Comparison of ENCODE assay signal across 19 cellular contexts in the genomic region with DNA sequence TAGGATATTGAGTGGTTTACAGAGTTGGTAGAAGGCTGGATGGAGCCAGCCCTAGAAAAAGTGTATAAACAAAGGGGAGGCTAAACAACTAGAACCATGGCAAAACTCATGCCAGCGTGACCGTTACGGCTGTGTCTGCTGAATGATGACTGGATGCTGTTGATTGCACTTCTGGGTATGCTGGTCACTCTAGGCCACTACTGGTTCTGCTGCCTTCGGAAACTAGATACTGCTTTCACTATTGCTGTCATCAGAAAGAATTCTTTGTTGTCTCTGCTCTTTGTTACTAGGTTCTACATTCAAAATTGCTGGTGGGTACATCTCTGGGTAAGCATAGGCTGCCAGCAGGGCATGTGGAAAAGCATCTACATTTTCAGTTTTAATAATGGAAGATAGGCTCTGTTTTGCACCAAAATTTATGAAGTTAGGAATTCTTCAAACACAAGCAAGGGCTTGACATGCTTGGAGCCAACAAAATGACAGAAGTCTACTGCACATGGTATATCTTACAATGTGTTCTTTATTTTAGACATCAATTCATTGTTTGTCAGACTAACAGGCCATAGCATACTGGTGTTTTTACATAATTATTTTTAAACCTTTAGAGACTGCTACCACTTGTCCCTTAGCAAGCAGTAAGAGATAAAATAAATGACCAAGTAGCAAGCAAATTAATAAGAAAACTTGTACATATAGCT. TPM values are rescaled to one million over a fixed set of nuclear protein-coding genes. Genes with fewer than 3 reads are reported as not detected.
DNase-seq lines count a peak whose midpoint lies in the region; ATAC-seq and TF ChIP-seq lines count a peak whose summit lies in the region.
"Had no signal": no experiment of that assay in that cellular context is flagged by ENCODE, and none has a peak within 500 bp of the region (broad histone marks: within the 10 kb centered on the region; RNA-seq: fewer than 3 reads in every experiment).

No MANE protein-coding gene starts in this region.

- intact Hi-C loops in natural killer cell (cut with micrococcal nuclease), result no loop called here

- H3K27me3 Mint-ChIP-seq in natural killer cell treated with Interleukin-12 subunit alpha and Interleukin-12 subunit beta and Interleukin-15 and Interleukin-18, amount 100 ng/mL, for 72 hours, result no peaks in the 10 kb centered on the region
- H3K27me3 Mint-ChIP-seq in natural killer cell (ENCODE audit: low read depth in 2 of 2) (no peaks in the 10 kb centered on the region), type B pancreatic cell (no peaks in the 10 kb centered on the region)
- H3K27me3 Mint-ChIP-seq: activated CD4-positive, alpha-beta memory T cell treated with anti-CD3 and anti-CD28 coated beads, Interleukin-2, amount 10 ng/mL, durations not matched to agents 7 days and 5 days; brain; dendritic cell treated with granulocyte-macrophage colony-stimulating factor and Interleukin-4, amounts not matched to agents 40 ng/mL and 50 ng/mL, for 4 days; T-helper 17 cell had no signal

- peak overlapping the region; percentile 89 to 93 for H3K27ac Mint-ChIP-seq in natural killer cell treated with Interleukin-12 subunit alpha and Interleukin-12 subunit beta and Interleukin-15 and Interleukin-18, amount 100 ng/mL, for 72 hours
- H3K27ac Mint-ChIP-seq in natural killer cell, result no peak overlapping the region
- peak overlapping the region; percentile 8 for H3K27ac Mint-ChIP-seq in type B pancreatic cell
- H3K27ac Mint-ChIP-seq: activated CD4-positive, alpha-beta memory T cell treated with anti-CD3 and anti-CD28 coated beads, Interleukin-2, amount 10 ng/mL, durations not matched to agents 7 days and 5 days; activated naive CD4-positive, alpha-beta T cell treated with anti-CD3 and anti-CD28 coated beads, Interleukin-2, amount 50 U/mL, for 72 hours; activated T-cell treated with anti-CD3 and anti-CD28 coated beads, Interleukin-2, amount 50 U/mL, for 72 hours; dendritic cell treated with granulocyte-macrophage colony-stimulating factor and Interleukin-4, amounts not matched to agents 40 ng/mL and 50 ng/mL, for 4 days; H9 had no signal

- no peak for DNase-seq in natural killer cell treated with Interleukin-12 subunit alpha and Interleukin-12 subunit beta and Interleukin-15 and Interleukin-18, amount 100 ng/mL, for 72 hours (ENCODE audit: low spot score)
- DNase-seq in natural killer cell (no peak), amygdala (lab: John Stamatoyannopoulos, UW) (peak in 29 of 56 donors; percentile 1 to 59 (median 28)), left kidney (ENCODE audit: low read depth, low spot score) (peak; percentile 55), type B pancreatic cell (ENCODE audit: extremely low spot score, unreplicated experiment) (no peak), COLO668 (lab: John Stamatoyannopoulos, UW; ENCODE audit: unreplicated experiment) (no peak), SIG-M5 (lab: John Stamatoyannopoulos, UW) (no peak)
- DNase-seq in activated CD4-positive, alpha-beta T cell treated with anti-CD3 and anti-CD28 coated beads, Interleukin-2, amount 50 U/mL, for 1 hour, result no peak
- DNase-seq: activated CD4-positive, alpha-beta memory T cell treated with anti-CD3 and anti-CD28 coated beads, Interleukin-2, amount 10 ng/mL, durations not matched to agents 7 days and 5 days; activated T-cell treated with anti-CD3 and anti-CD28 coated beads, Interleukin-2, amount 50 U/mL, for 72 hours; DMS79; H9; NCI-H748 treated with DMSO at 0.1 percent for 48 hours; T-helper 17 cell; tibial artery had no signal

- H3K36me3 Mint-ChIP-seq in natural killer cell treated with Interleukin-12 subunit alpha and Interleukin-12 subunit beta and Interleukin-15 and Interleukin-18, amount 100 ng/mL, for 72 hours, result peaks cover 9% of the 10 kb centered on the region
- H3K36me3 Mint-ChIP-seq in natural killer cell (no peaks in the 10 kb centered on the region), type B pancreatic cell (peaks cover 23% of the 10 kb centered on the region)

- TF ChIP-seq CTCF in natural killer cell (IDR thresholded peaks at IDR 0.05) (no peak), type B pancreatic cell (conservative IDR thresholded peaks at IDR 0.05) (no peak)

- H3K9me3 Mint-ChIP-seq in natural killer cell treated with Interleukin-12 subunit alpha and Interleukin-12 subunit beta and Interleukin-15 and Interleukin-18, amount 100 ng/mL, for 72 hours, result no peaks in the 10 kb centered on the region
- H3K9me3 Mint-ChIP-seq in natural killer cell, result no peaks in the 10 kb centered on the region
- peaks cover 3% of the 10 kb centered on the region for H3K9me3 Mint-ChIP-seq in type B pancreatic cell
- H3K9me3 Mint-ChIP-seq: activated CD4-positive, alpha-beta memory T cell treated with anti-CD3 and anti-CD28 coated beads, Interleukin-2, amount 10 ng/mL, durations not matched to agents 7 days and 5 days; activated naive CD4-positive, alpha-beta T cell treated with anti-CD3 and anti-CD28 coated beads, Interleukin-2, amount 50 U/mL, for 72 hours; activated T-cell treated with anti-CD3 and anti-CD28 coated beads, Interleukin-2, amount 50 U/mL, for 72 hours; brain; dendritic cell treated with granulocyte-macrophage colony-stimulating factor and Interleukin-4, amounts not matched to agents 40 ng/mL and 50 ng/mL, for 4 days; H9 had no signal

- peaks cover 51 to 52% of the 10 kb centered on the region in 2 donors for H3K4me1 Mint-ChIP-seq in natural killer cell treated with Interleukin-12 subunit alpha and Interleukin-12 subunit beta and Interleukin-15 and Interleukin-18, amount 100 ng/mL, for 72 hours (ENCODE audit: low read depth in 2 of 2)
- H3K4me1 Mint-ChIP-seq in natural killer cell, result peaks cover 54% of the 10 kb centered on the region in 2 donors
- H3K4me1 Mint-ChIP-seq in type B pancreatic cell (ENCODE audit: unreplicated experiment), result peaks cover 6% of the 10 kb centered on the region
- H3K4me1 Mint-ChIP-seq: CD14-positive monocyte, H9 had no signal

- H3K4me3 Mint-ChIP-seq in natural killer cell treated with Interleukin-12 subunit alpha and Interleukin-12 subunit beta and Interleukin-15 and Interleukin-18, amount 100 ng/mL, for 72 hours, result peak overlapping the region; percentile 35
- no peak overlapping the region for H3K4me3 Mint-ChIP-seq in natural killer cell
- no peak overlapping the region for H3K4me3 Mint-ChIP-seq in type B pancreatic cell
- H3K4me3 Mint-ChIP-seq: activated CD4-positive, alpha-beta memory T cell treated with anti-CD3 and anti-CD28 coated beads, Interleukin-2, amount 10 ng/mL, durations not matched to agents 7 days and 5 days; activated T-cell treated with anti-CD3 and anti-CD28 coated beads, Interleukin-2, amount 50 U/mL, for 72 hours; CD14-positive monocyte; dendritic cell treated with granulocyte-macrophage colony-stimulating factor and Interleukin-4, amounts not matched to agents 40 ng/mL and 50 ng/mL, for 4 days; H9; T-helper 17 cell had no signal

- peak; percentile 58 to 72 for ATAC-seq in natural killer cell treated with Interleukin-12 subunit alpha and Interleukin-12 subunit beta and Interleukin-15 and Interleukin-18, amount 100 ng/mL, for 72 hours
- ATAC-seq in natural killer cell, result no peak
- ATAC-seq: activated naive CD4-positive, alpha-beta T cell treated with anti-CD3 and anti-CD28 coated beads, Interleukin-2, amount 50 U/mL, for 72 hours; activated T-cell treated with anti-CD3 and anti-CD28 coated beads, Interleukin-2, amount 50 U/mL, for 72 hours; T-helper 17 cell had no signal

RNA-seq across cellular contexts. Expression of gene MON2, which starts 15.4 kb away (rescaled TPM):
- total RNA-seq in natural killer cell treated with Interleukin-12 subunit alpha and Interleukin-12 subunit beta and Interleukin-15 and Interleukin-18, amount 100 ng/mL, for 72 hours, result 10 to 100 TPM; 80.1 to 89.9 TPM
- total RNA-seq in natural killer cell (100 to 1,000 TPM in 1 of 3 donors, 10 to 100 TPM in 2; 80.0 to 100 (median 86.7) TPM), type B pancreatic cell (ENCODE audit: low replicate concordance) (44.2 and 47.4 TPM in 2 replicates)

Comparison
In these comparisons a context has a peak if more than half of its experiments do, and no peak if none do; other contexts are left out.
1. ATAC-seq: peak in natural killer cell treated with Interleukin-12 subunit alpha and Interleukin-12 subunit beta and Interleukin-15 and Interleukin-18, amount 100 ng/mL, for 72 hours (2 of 2); none in natural killer cell (0 of 3).
2. H3K27ac Mint-ChIP-seq: peak in natural killer cell treated with Interleukin-12 subunit alpha and Interleukin-12 subunit beta and Interleukin-15 and Interleukin-18, amount 100 ng/mL, for 72 hours (2 of 2) and type B pancreatic cell (single experiment); none in natural killer cell (0 of 2).
3. DNase-seq: peak in amygdala (29 of 56) and left kidney (single experiment); none in natural killer cell treated with Interleukin-12 subunit alpha and Interleukin-12 subunit beta and Interleukin-15 and Interleukin-18, amount 100 ng/mL, for 72 hours (single experiment), natural killer cell (single experiment), type B pancreatic cell (single experiment), COLO668 (single experiment), activated CD4-positive, alpha-beta T cell treated with anti-CD3 and anti-CD28 coated beads, Interleukin-2, amount 50 U/mL, for 1 hour (single experiment) and SIG-M5 (single experiment).